ENCODE assay signal across 15 cellular contexts in genomic region chr19:6533000-6533328, GRCh38. TPM values are rescaled to one million over a fixed set of nuclear protein-coding genes. Genes with fewer than 3 reads are reported as not detected.
DNase-seq lines count a peak whose midpoint lies in the region; ATAC-seq and TF ChIP-seq lines count a peak whose summit lies in the region.
"Had no signal": no experiment of that assay in that cellular context is flagged by ENCODE, and none has a peak within 500 bp of the region (broad histone marks: within the 10 kb centered on the region; RNA-seq: fewer than 3 reads in every experiment).

No MANE protein-coding gene starts in this region.

- peak overlapping the region; percentile 74 for H3K4me3 Mint-ChIP-seq in activated CD4-positive, alpha-beta T cell treated with anti-CD3 and anti-CD28 coated beads, Interleukin-2, amount 10 ng/mL, durations not matched to agents 7 days and 5 days
- peak overlapping the region; percentile 84 for H3K4me3 Mint-ChIP-seq in endothelial cell (ENCODE audit: unreplicated experiment)

- H3K36me3 Mint-ChIP-seq in activated CD4-positive, alpha-beta T cell treated with anti-CD3 and anti-CD28 coated beads, Interleukin-2, amount 10 ng/mL, durations not matched to agents 7 days and 5 days (ENCODE audit: low read depth): peaks cover 10% of the 10 kb centered on the region
- H3K36me3 Mint-ChIP-seq in endothelial cell (ENCODE audit: low read depth, unreplicated experiment): peaks cover 31% of the 10 kb centered on the region

- H3K4me3 ChIP-seq in PC-9: peak overlapping the region; percentile 90; the same call in 1 of the 2 replicates
- H3K4me3 ChIP-seq in osteoblast (ENCODE audit: insufficient read depth, low read length): no peak overlapping the region
- H3K4me3 ChIP-seq: MG63 had no signal

- peaks cover 9% of the 10 kb centered on the region for H3K9me3 Mint-ChIP-seq in activated CD4-positive, alpha-beta T cell treated with anti-CD3 and anti-CD28 coated beads, Interleukin-2, amount 10 ng/mL, durations not matched to agents 7 days and 5 days
- peaks cover 21% of the 10 kb centered on the region for H3K9me3 Mint-ChIP-seq in endothelial cell (ENCODE audit: unreplicated experiment)

- H3K27ac ChIP-seq in PC-9 (no peak overlapping the region), osteoblast (ENCODE audit: low read depth, low read length) (no peak overlapping the region)
- H3K27ac ChIP-seq: foreskin keratinocyte had no signal

- ATAC-seq in omental fat pad (ENCODE audit: low FRiP score): no peak
- ATAC-seq: foreskin keratinocyte had no signal

- in situ Hi-C loops in GM13976 (cut with MboI; ENCODE audit: low sequenced_read_pairs, unreplicated experiment): no loop called here

- H2AFZ ChIP-seq in PC-9: no peak overlapping the region
- H2AFZ ChIP-seq in osteoblast (ENCODE audit: low read length): no peak overlapping the region

- no peaks in the 10 kb centered on the region for H3K9me2 ChIP-seq in PC-9 (ENCODE audit: insufficient read depth)

- no peaks in the 10 kb centered on the region for H3K27me3 ChIP-seq in PC-9 (ENCODE audit: insufficient read depth, low read depth)
- peaks cover 19% of the 10 kb centered on the region for H3K27me3 ChIP-seq in osteoblast (ENCODE audit: insufficient read depth, low read length)
- H3K27me3 ChIP-seq: foreskin keratinocyte, MG63 had no signal

- TF ChIP-seq CTCF in PC-9 (conservative IDR thresholded peaks at IDR 0.05): no peak
- TF ChIP-seq CTCF in endothelial cell (IDR thresholded peaks at IDR 0.05; ENCODE audit: unreplicated experiment): no peak
- TF ChIP-seq CTCF in osteoblast (IDR thresholded peaks at IDR 0.05; ENCODE audit: extremely low read depth, low read depth, low read length): no peak
- no peak for TF ChIP-seq CTCF in omental fat pad (IDR thresholded peaks at IDR 0.05)
- TF ChIP-seq CTCF in GM13976 (IDR thresholded peaks at IDR 0.05; ENCODE audit: borderline replicate concordance, control extremely low read depth, extremely low read depth, insufficient read depth, missing control alignments): no peak

- peaks cover 60% of the 10 kb centered on the region for H3K4me1 Mint-ChIP-seq in activated CD4-positive, alpha-beta T cell treated with anti-CD3 and anti-CD28 coated beads, Interleukin-2, amount 10 ng/mL, durations not matched to agents 7 days and 5 days
- H3K4me1 Mint-ChIP-seq in endothelial cell (ENCODE audit: unreplicated experiment): peaks cover 27% of the 10 kb centered on the region

- peaks cover 11% of the 10 kb centered on the region for H3F3A ChIP-seq in PC-9 (ENCODE audit: insufficient read depth, low read depth)

- peaks cover 38% of the 10 kb centered on the region for H3K27me3 Mint-ChIP-seq in activated CD4-positive, alpha-beta T cell treated with anti-CD3 and anti-CD28 coated beads, Interleukin-2, amount 10 ng/mL, durations not matched to agents 7 days and 5 days
- peaks cover 24% of the 10 kb centered on the region for H3K27me3 Mint-ChIP-seq in endothelial cell (ENCODE audit: unreplicated experiment)

- no peak for DNase-seq in activated CD4-positive, alpha-beta T cell treated with anti-CD3 and anti-CD28 coated beads, Interleukin-2, amount 10 ng/mL, durations not matched to agents 7 days and 5 days
- DNase-seq in activated CD4-positive, alpha-beta T cell treated with anti-CD3 and anti-CD28 coated beads, Interleukin-2, amount 50 U/mL, for 48 hours: no peak
- DNase-seq in PC-9 (no peak), endothelial cell (ENCODE audit: low spot score) (no peak), osteoblast (ENCODE audit: insufficient read length, low spot score, missing footprints) (peak; percentile 64), CD1c-positive myeloid dendritic cell (ENCODE audit: extremely low spot score) (no peak), omental fat pad (ENCODE audit: low spot score) (no peak), GM13976 (ENCODE audit: low spot score) (no peak)
- DNase-seq: cerebellar nuclear complex, foreskin keratinocyte, HCEC 1CT, MG63, NCI-H510A treated with DMSO at 0.1 percent for 48 hours had no signal

- intact Hi-C loops in PC-9 (cut with micrococcal nuclease; ENCODE audit: unreplicated experiment): no loop called here

- H3K79me2 ChIP-seq in PC-9 (ENCODE audit: low read depth) (peaks cover 15% of the 10 kb centered on the region), osteoblast (ENCODE audit: insufficient read depth, low read length) (no peaks in the 10 kb centered on the region)

- POLR2A ChIA-PET in activated CD4-positive, alpha-beta T cell treated with anti-CD3 and anti-CD28 coated beads, Interleukin-2, amount 10 ng/mL, durations not matched to agents 7 days and 5 days (lab: Charles Lee): no interaction called here
- POLR2A ChIA-PET in PC-9 (lab: Charles Lee; ENCODE audit: unreplicated experiment): no interaction called here

- H4K20me1 ChIP-seq in PC-9 (ENCODE audit: insufficient read depth) (no peaks in the 10 kb centered on the region), osteoblast (ENCODE audit: insufficient read depth, low read length) (no peaks in the 10 kb centered on the region)

- H3K36me3 ChIP-seq in PC-9 (ENCODE audit: low read depth): no peaks in the 10 kb centered on the region
- no peaks in the 10 kb centered on the region for H3K36me3 ChIP-seq in osteoblast (ENCODE audit: insufficient read depth, low read length)

- H3K9me3 ChIP-seq in PC-9 (ENCODE audit: insufficient read depth, low read depth): no peaks in the 10 kb centered on the region
- no peaks in the 10 kb centered on the region for H3K9me3 ChIP-seq in osteoblast (ENCODE audit: low read depth, low read length)
- H3K9me3 ChIP-seq: MG63 had no signal

- CTCF ChIA-PET in activated CD4-positive, alpha-beta T cell treated with anti-CD3 and anti-CD28 coated beads, Interleukin-2, amount 10 ng/mL, durations not matched to agents 7 days and 5 days (lab: Charles Lee): no interaction called here
- CTCF ChIA-PET in PC-9 (lab: Charles Lee): no interaction called here

- no TSS peak for BruUV-seq in PC-9 (replicated peaks; lab: Mats Ljungman, UMichigan)

- H3K4me2 ChIP-seq in PC-9: peak overlapping the region; percentile 85
- H3K4me2 ChIP-seq in osteoblast (ENCODE audit: insufficient read depth, low read length): no peak overlapping the region

- no peak overlapping the region for H3K27ac Mint-ChIP-seq in activated CD4-positive, alpha-beta T cell treated with anti-CD3 and anti-CD28 coated beads, Interleukin-2, amount 10 ng/mL, durations not matched to agents 7 days and 5 days
- peak overlapping the region; percentile 48 for H3K27ac Mint-ChIP-seq in endothelial cell (ENCODE audit: unreplicated experiment)

- H3K4me1 ChIP-seq in PC-9 (replicated peaks; ENCODE audit: insufficient read depth) (peaks cover 10% of the 10 kb centered on the region), osteoblast (ENCODE audit: insufficient read depth, low read length) (peaks cover 13% of the 10 kb centered on the region)

RNA-seq across cellular contexts. Expression of gene TNFSF9, which starts 2.1 kb away (rescaled TPM):
- 1 to 10 TPM; 1.1 to 1.5 TPM for total RNA-seq in activated CD4-positive, alpha-beta T cell treated with anti-CD3 and anti-CD28 coated beads, Interleukin-2, amount 10 ng/mL, durations not matched to agents 7 days and 5 days
- total RNA-seq in PC-9 (2021): 8.4 and 11.2 TPM in 2 replicates
- total RNA-seq in endothelial cell (ENCODE audit: unreplicated experiment): 3.0 TPM
- 12.7 and 16.6 TPM in 2 replicates for total RNA-seq in osteoblast
- total RNA-seq in omental fat pad: 1 to 10 TPM in 3 of 4 donors, under 1 TPM in 1; 0.94 to 4.2 (median 1.4) TPM

RNA-seq across cellular contexts. Expression of gene TUBB4A, which starts 30.9 kb away (rescaled TPM):
- 1 to 10 TPM; 1.2 to 2.5 TPM for total RNA-seq in activated CD4-positive, alpha-beta T cell treated with anti-CD3 and anti-CD28 coated beads, Interleukin-2, amount 10 ng/mL, durations not matched to agents 7 days and 5 days
- total RNA-seq in PC-9 (2021) (not detected in 2 replicates), endothelial cell (ENCODE audit: unreplicated experiment) (0.21 TPM), osteoblast (not detected in 2 replicates), omental fat pad (1 to 10 TPM in 3 of 4 donors, not detected in 1; 2.2 to 2.8 (median 2.2) TPM)
- total RNA-seq: foreskin keratinocyte, lung microvascular endothelial cell had no signal

RNA-seq across cellular contexts. Expression of gene DENND1C, which starts 51.4 kb away (rescaled TPM):
- total RNA-seq in activated CD4-positive, alpha-beta T cell treated with anti-CD3 and anti-CD28 coated beads, Interleukin-2, amount 10 ng/mL, durations not matched to agents 7 days and 5 days: 100 to 1,000 TPM in 1 of 2 experiments, 10 to 100 TPM in 1; 100.0 to 104 TPM
- total RNA-seq in PC-9 (2021): not detected in 2 replicates
- total RNA-seq in endothelial cell (ENCODE audit: unreplicated experiment): 1.5 TPM
- not detected in 2 replicates for total RNA-seq in osteoblast
- total RNA-seq in omental fat pad: 1 to 10 TPM; 1.0 to 7.6 (median 4.6) TPM
- total RNA-seq: lung microvascular endothelial cell, SK-MEL-5 had no signal

RNA-seq across cellular contexts. Expression of gene CD70, which starts 58.0 kb away (rescaled TPM):
- 10 to 100 TPM; 12.6 to 12.9 TPM for total RNA-seq in activated CD4-positive, alpha-beta T cell treated with anti-CD3 and anti-CD28 coated beads, Interleukin-2, amount 10 ng/mL, durations not matched to agents 7 days and 5 days
- not detected in 2 replicates for total RNA-seq in PC-9 (2021)
- total RNA-seq in endothelial cell (ENCODE audit: unreplicated experiment): 0.51 TPM
- total RNA-seq in osteoblast: 0.29 TPM in 1 of 2 replicates, not detected in the other
- total RNA-seq in omental fat pad: not detected
- total RNA-seq: lung microvascular endothelial cell, SK-MEL-5 had no signal

Comparison
In these comparisons a context has a peak if more than half of its experiments do, and no peak if none do; other contexts are left out.
1. RNA of gene DENND1C, which starts 51.4 kb away (total RNA-seq): 100.0 to 104 TPM in activated CD4-positive, alpha-beta T cell treated with anti-CD3 and anti-CD28 coated beads, Interleukin-2, amount 10 ng/mL, durations not matched to agents 7 days and 5 days; 1.0 to 7.6 TPM in omental fat pad, 1.5 TPM in endothelial cell (single experiment), not detected in PC-9 and not detected in osteoblast; every median in the first group is over 10 times any median in the second.